ENCODE assay signal across 18 cellular contexts in genomic region chr6:158923801-158924498, GRCh38.
A peak's percentile ranks its signal among the peaks of the same experiment; 100 is the strongest.
DNase-seq lines count a peak whose midpoint lies in the region; ATAC-seq, FAIRE-seq and TF ChIP-seq lines count a peak whose summit lies in the region.
"Had no signal": no experiment of that assay in that cellular context is flagged by ENCODE, and none has a peak within 500 bp of the region (broad histone marks: within the 10 kb centered on the region; RNA-seq: fewer than 3 reads in every experiment).

No MANE protein-coding gene starts in this region.

- H3K4me1 ChIP-seq in HUES48 (ENCODE audit: control insufficient read depth, insufficient read depth, low read length) = peaks cover 26% of the 10 kb centered on the region
- peaks cover 4 to 12% of the 10 kb centered on the region in 2 experiments; a peak in 4 of 5 replicates for H3K4me1 ChIP-seq in K562 (replicated peaks in 1 of 2; ENCODE audit: control insufficient read depth in 2 of 2, insufficient read depth in 2 of 2, low read length in 2 of 2)
- H3K4me1 ChIP-seq in tibial artery = no peaks in the 10 kb centered on the region
- H3K4me1 ChIP-seq: psoas muscle had no signal

- no peak for TF ChIP-seq POLR2A in K562 (conservative IDR thresholded peaks at IDR 0.05)
- no peak for TF ChIP-seq POLR2A in GM18505 (IDR thresholded peaks at IDR 0.05; ENCODE audit: borderline replicate concordance, extremely low read depth, insufficient read depth, insufficient read length)

- H3K9me3 ChIP-seq in HUES48 (ENCODE audit: control insufficient read depth, insufficient read depth, low read length) (no peaks in the 10 kb centered on the region), K562 (replicated peaks; ENCODE audit: control insufficient read depth, insufficient read depth, low read depth, low read length) (no peaks in the 10 kb centered on the region), tibial artery (no peaks in the 10 kb centered on the region)
- H3K9me3 ChIP-seq: psoas muscle had no signal

- no peaks in the 10 kb centered on the region for H3K9me1 ChIP-seq in K562 (ENCODE audit: control insufficient read depth, insufficient read depth, low read length)

- 59% methylated on average over 14 of the region's 14 CpGs for WGBS in K562 (ENCODE audit: insufficient coverage, low coverage, missing lambda C conversion rate)

- H3K36me3 ChIP-seq in HUES48 (ENCODE audit: control insufficient read depth, insufficient read depth, low read length) (no peaks in the 10 kb centered on the region), K562 (ENCODE audit: control insufficient read depth, insufficient read depth, low read length) (no peaks in the 10 kb centered on the region), tibial artery (no peaks in the 10 kb centered on the region)
- H3K36me3 ChIP-seq: brain microvascular endothelial cell had no signal

- H3K79me2 ChIP-seq in K562 (ENCODE audit: control insufficient read depth, insufficient read depth, low read length) = no peaks in the 10 kb centered on the region

- TF ChIP-seq CTCF in K562 (IDR thresholded peaks at IDR 0.05 in 2 of 3, conservative IDR thresholded peaks at IDR 0.05 in 1 of 3; ENCODE audit: insufficient read depth in 2 of 3, low read depth in 1 of 3, low read length in 3 of 3) = no peak
- no peak for TF ChIP-seq CTCF in tibial artery (IDR thresholded peaks at IDR 0.05)

- no peak for TF ChIP-seq RAD21 in K562 (CRISPR knock-in tag; conservative IDR thresholded peaks at IDR 0.05 in 1 of 2, IDR thresholded peaks at IDR 0.05 in 1 of 2)

- in situ Hi-C loops in K562 (cut with MboI) = no loop called here

- H3K4me3 ChIP-seq in HUES48 (ENCODE audit: low read depth, low read length) = no peak overlapping the region
- no peak overlapping the region for H3K4me3 ChIP-seq in K562
- H3K4me3 ChIP-seq in tibial artery = no peak overlapping the region
- H3K4me3 ChIP-seq: psoas muscle had no signal

- TF ChIP-seq EP300 in K562 (IDR thresholded peaks at IDR 0.05; ENCODE audit: low read length) = no peak

- ATAC-seq in K562 (peak; percentile 45), GM18505 (IDR thresholded peaks at IDR 0.05; ENCODE audit: unreplicated experiment) (no peak), GM21381 (IDR thresholded peaks at IDR 0.05; ENCODE audit: unreplicated experiment) (no peak), left ventricle myocardium superior (no peak)
- ATAC-seq: activated naive CD8-positive, alpha-beta T cell treated with anti-CD3 and anti-CD28 coated beads, Interleukin-2, amount 50 U/mL, for 24 hours; foreskin keratinocyte; psoas muscle had no signal

- BruUV-seq in K562 (replicated peaks; lab: Mats Ljungman, UMichigan) = no TSS peak

- H3K27ac ChIP-seq in HUES48 (ENCODE audit: low read depth, low read length) (peak overlapping the region; percentile 7), K562 (ENCODE audit: extremely low read depth, low read depth, low read length) (no peak overlapping the region), tibial artery (no peak overlapping the region)
- H3K27ac ChIP-seq: brain microvascular endothelial cell, psoas muscle had no signal

- H3K9ac ChIP-seq in HUES48 (ENCODE audit: low read depth, low read length) = no peak overlapping the region
- H3K9ac ChIP-seq in K562 (ENCODE audit: insufficient read depth in 1 of 2, low read depth in 2 of 2, low read length in 2 of 2) = no peak overlapping the region

- CTCF ChIA-PET in K562 (lab: Yijun Ruan, JAX; ENCODE audit: low intra/inter-chr PET ratio) = interaction anchor here (0.6 kb wide), 1 partner anchor 775 kb away, joined by 5 read pairs; no protein-coding TSS in a partner anchor

- peak overlapping the region; percentile 45; the same call in 1 of the 2 replicates for H3K4me2 ChIP-seq in K562 (ENCODE audit: insufficient read depth, low read length)

- peak; percentile 55 for DNase-seq in Ammon's horn (ENCODE audit: low spot score)
- peak in 1 of 4 experiments; percentile 39 for DNase-seq in K562 (ENCODE audit: extremely low read depth in 1 of 4, low spot score in 3 of 4)
- peak; percentile 21 for DNase-seq in myocyte (ENCODE audit: low read depth)
- no peak for DNase-seq in left ventricle myocardium superior
- DNase-seq in tibial artery = no peak
- DNase-seq: activated effector memory CD4-positive, alpha-beta T cell treated with Interleukin-2 at 50 U/mL for 16 hours; activated naive CD8-positive, alpha-beta T cell treated with anti-CD3 and anti-CD28 coated beads, Interleukin-2, amount 50 U/mL, for 24 hours; brain microvascular endothelial cell; CD4-positive, alpha-beta memory T cell; cortex of kidney; foreskin keratinocyte; mesenchymal stem cell; NCI-H1436; nephron progenitor cell; psoas muscle had no signal

- H3K27me3 ChIP-seq in HUES48 (ENCODE audit: control insufficient read depth, insufficient read depth, low read length) (no peaks in the 10 kb centered on the region), K562 (ENCODE audit: control insufficient read depth in 2 of 2, insufficient read depth in 2 of 2, low read length in 2 of 2) (no peaks in the 10 kb centered on the region), tibial artery (no peaks in the 10 kb centered on the region)
- H3K27me3 ChIP-seq: brain microvascular endothelial cell, foreskin keratinocyte had no signal

- FAIRE-seq in K562 (lab: Jason Lieb, UNC) = no peak

- peak overlapping the region; percentile 46 for H2AFZ ChIP-seq in K562 (ENCODE audit: low read depth, low read length)

- POLR2A ChIA-PET in K562 (lab: Yijun Ruan, JAX) = interaction anchor here (0.5 to 1.6 kb wide), 3 partner anchors 10 to 165 kb away, joined by 3 to 4 read pairs (median 3); no protein-coding TSS in a partner anchor

- H4K20me1 ChIP-seq in K562 (replicated peaks; ENCODE audit: control insufficient read depth, insufficient read depth, low read length) = no peaks in the 10 kb centered on the region

- intact Hi-C loops in K562 (cut with micrococcal nuclease) (loop anchor here (5.0 kb wide), 1 partner anchor 52 kb away; no protein-coding TSS in a partner anchor), left ventricle myocardium superior (cut with micrococcal nuclease) (no loop called here), tibial artery (cut with DNase I; ENCODE audit: low total_unique reads) (no loop called here)

TF ChIP-seq in K562, 482 proteins besides CTCF, POLR2A, EP300 and RAD21 (continues in another document):
- TF ChIP-seq TCF3 (CRISPR knock-in tag; IDR thresholded peaks at IDR 0.05) = no peak
- TF ChIP-seq ZNF57 (CRISPR knock-in tag; IDR thresholded peaks at IDR 0.05) = no peak
- no peak for TF ChIP-seq ARID2 (IDR thresholded peaks at IDR 0.05)
- peak; percentile 90 for TF ChIP-seq MEF2D (tag; conservative IDR thresholded peaks at IDR 0.05; ENCODE audit: low read depth)
- no peak for TF ChIP-seq ATF6 (CRISPR knock-in tag; IDR thresholded peaks at IDR 0.05)
- TF ChIP-seq MEF2A (IDR thresholded peaks at IDR 0.05; ENCODE audit: control insufficient read depth, low read depth, low read length) = peak; percentile 86
- TF ChIP-seq CREM (IDR thresholded peaks at IDR 0.05; ENCODE audit: low read depth) = 0 out of 2 replicates have a peak, but pooled peaks have one; percentile 5
- TF ChIP-seq CSDE1 (IDR thresholded peaks at IDR 0.05) = no peak
- TF ChIP-seq TAF9B (IDR thresholded peaks at IDR 0.05; ENCODE audit: partially characterized antibody) = no peak
- no peak for TF ChIP-seq ZNF239 (CRISPR knock-in tag; IDR thresholded peaks at IDR 0.05)
- TF ChIP-seq EWSR1 (IDR thresholded peaks at IDR 0.05; ENCODE audit: borderline replicate concordance, low read depth, partially characterized antibody) = no peak
- no peak for TF ChIP-seq FOXO4 (CRISPR knock-in tag; IDR thresholded peaks at IDR 0.05)
- no peak for TF ChIP-seq SRSF1 (IDR thresholded peaks at IDR 0.05; ENCODE audit: low read depth, low read length)
- TF ChIP-seq VEZF1 (CRISPR knock-in tag; IDR thresholded peaks at IDR 0.05) = no peak
- TF ChIP-seq GATAD2B (IDR thresholded peaks at IDR 0.05; ENCODE audit: borderline replicate concordance) = no peak
- no peak for TF ChIP-seq ETS2 (tag; IDR thresholded peaks at IDR 0.05; ENCODE audit: borderline replicate concordance, poor library complexity, severe bottlenecking)

Comparison
In these comparisons a context has a peak if more than half of its experiments do, and no peak if none do; other contexts are left out.
1. DNase-seq: peak in Ammon's horn (single experiment) and myocyte (single experiment); none in left ventricle myocardium superior (single experiment) and tibial artery (0 of 2).